ENCODE assay signal across 1 cellular context in the genomic region with DNA sequence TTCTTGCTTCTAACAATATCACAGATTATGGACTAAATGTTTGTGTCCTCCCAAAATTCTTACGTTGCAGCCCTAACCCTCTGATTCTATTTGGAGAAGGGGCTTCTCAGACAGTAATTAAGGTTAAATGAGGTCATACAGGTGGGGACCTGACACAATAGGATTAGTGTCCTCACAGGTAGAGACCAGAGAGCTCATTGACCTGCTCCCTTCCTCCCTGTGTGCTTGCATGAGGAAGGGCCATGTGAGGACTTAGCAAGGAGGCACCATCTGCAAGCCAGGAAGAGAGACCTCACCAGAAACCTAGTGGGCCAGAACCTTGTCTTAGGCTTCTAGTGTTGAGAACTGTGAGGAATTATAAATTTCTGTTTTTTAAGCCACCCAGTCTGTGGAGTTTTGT.
TF ChIP-seq lines count a peak whose summit lies in the region.

No MANE protein-coding gene starts in this region.

TF ChIP-seq in K562, 482 proteins besides CTCF, POLR2A, EP300 and RAD21 (continued from another document):
- peak; percentile 28 for TF ChIP-seq PRDM10 (IDR thresholded peaks at IDR 0.05; ENCODE audit: partially characterized antibody)
- peak; percentile 38; the same call in 1 of the 2 replicates for TF ChIP-seq SOX6 (IDR thresholded peaks at IDR 0.05)
- TF ChIP-seq, protein P1, sequence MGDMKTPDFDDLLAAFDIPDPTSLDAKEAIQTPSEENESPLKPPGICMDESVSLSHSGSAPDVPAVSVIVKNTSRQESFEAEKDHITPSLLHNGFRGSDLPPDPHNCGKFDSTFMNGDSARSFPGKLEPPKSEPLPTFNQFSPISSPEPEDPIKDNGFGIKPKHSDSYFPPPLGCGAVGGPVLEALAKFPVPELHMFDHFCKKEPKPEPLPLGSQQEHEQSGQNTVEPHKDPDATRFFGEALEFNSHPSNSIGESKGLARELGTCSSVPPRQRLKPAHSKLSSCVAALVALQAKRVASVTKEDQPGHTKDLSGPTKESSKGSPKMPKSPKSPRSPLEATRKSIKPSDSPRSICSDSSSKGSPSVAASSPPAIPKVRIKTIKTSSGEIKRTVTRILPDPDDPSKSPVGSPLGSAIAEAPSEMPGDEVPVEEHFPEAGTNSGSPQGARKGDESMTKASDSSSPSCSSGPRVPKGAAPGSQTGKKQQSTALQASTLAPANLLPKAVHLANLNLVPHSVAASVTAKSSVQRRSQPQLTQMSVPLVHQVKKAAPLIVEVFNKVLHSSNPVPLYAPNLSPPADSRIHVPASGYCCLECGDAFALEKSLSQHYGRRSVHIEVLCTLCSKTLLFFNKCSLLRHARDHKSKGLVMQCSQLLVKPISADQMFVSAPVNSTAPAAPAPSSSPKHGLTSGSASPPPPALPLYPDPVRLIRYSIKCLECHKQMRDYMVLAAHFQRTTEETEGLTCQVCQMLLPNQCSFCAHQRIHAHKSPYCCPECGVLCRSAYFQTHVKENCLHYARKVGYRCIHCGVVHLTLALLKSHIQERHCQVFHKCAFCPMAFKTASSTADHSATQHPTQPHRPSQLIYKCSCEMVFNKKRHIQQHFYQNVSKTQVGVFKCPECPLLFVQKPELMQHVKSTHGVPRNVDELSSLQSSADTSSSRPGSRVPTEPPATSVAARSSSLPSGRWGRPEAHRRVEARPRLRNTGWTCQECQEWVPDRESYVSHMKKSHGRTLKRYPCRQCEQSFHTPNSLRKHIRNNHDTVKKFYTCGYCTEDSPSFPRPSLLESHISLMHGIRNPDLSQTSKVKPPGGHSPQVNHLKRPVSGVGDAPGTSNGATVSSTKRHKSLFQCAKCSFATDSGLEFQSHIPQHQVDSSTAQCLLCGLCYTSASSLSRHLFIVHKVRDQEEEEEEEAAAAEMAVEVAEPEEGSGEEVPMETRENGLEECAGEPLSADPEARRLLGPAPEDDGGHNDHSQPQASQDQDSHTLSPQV (IDR thresholded peaks at IDR 0.05), result peak; percentile 28; the same call in 1 of the 2 replicates
- TF ChIP-seq, protein P2, sequence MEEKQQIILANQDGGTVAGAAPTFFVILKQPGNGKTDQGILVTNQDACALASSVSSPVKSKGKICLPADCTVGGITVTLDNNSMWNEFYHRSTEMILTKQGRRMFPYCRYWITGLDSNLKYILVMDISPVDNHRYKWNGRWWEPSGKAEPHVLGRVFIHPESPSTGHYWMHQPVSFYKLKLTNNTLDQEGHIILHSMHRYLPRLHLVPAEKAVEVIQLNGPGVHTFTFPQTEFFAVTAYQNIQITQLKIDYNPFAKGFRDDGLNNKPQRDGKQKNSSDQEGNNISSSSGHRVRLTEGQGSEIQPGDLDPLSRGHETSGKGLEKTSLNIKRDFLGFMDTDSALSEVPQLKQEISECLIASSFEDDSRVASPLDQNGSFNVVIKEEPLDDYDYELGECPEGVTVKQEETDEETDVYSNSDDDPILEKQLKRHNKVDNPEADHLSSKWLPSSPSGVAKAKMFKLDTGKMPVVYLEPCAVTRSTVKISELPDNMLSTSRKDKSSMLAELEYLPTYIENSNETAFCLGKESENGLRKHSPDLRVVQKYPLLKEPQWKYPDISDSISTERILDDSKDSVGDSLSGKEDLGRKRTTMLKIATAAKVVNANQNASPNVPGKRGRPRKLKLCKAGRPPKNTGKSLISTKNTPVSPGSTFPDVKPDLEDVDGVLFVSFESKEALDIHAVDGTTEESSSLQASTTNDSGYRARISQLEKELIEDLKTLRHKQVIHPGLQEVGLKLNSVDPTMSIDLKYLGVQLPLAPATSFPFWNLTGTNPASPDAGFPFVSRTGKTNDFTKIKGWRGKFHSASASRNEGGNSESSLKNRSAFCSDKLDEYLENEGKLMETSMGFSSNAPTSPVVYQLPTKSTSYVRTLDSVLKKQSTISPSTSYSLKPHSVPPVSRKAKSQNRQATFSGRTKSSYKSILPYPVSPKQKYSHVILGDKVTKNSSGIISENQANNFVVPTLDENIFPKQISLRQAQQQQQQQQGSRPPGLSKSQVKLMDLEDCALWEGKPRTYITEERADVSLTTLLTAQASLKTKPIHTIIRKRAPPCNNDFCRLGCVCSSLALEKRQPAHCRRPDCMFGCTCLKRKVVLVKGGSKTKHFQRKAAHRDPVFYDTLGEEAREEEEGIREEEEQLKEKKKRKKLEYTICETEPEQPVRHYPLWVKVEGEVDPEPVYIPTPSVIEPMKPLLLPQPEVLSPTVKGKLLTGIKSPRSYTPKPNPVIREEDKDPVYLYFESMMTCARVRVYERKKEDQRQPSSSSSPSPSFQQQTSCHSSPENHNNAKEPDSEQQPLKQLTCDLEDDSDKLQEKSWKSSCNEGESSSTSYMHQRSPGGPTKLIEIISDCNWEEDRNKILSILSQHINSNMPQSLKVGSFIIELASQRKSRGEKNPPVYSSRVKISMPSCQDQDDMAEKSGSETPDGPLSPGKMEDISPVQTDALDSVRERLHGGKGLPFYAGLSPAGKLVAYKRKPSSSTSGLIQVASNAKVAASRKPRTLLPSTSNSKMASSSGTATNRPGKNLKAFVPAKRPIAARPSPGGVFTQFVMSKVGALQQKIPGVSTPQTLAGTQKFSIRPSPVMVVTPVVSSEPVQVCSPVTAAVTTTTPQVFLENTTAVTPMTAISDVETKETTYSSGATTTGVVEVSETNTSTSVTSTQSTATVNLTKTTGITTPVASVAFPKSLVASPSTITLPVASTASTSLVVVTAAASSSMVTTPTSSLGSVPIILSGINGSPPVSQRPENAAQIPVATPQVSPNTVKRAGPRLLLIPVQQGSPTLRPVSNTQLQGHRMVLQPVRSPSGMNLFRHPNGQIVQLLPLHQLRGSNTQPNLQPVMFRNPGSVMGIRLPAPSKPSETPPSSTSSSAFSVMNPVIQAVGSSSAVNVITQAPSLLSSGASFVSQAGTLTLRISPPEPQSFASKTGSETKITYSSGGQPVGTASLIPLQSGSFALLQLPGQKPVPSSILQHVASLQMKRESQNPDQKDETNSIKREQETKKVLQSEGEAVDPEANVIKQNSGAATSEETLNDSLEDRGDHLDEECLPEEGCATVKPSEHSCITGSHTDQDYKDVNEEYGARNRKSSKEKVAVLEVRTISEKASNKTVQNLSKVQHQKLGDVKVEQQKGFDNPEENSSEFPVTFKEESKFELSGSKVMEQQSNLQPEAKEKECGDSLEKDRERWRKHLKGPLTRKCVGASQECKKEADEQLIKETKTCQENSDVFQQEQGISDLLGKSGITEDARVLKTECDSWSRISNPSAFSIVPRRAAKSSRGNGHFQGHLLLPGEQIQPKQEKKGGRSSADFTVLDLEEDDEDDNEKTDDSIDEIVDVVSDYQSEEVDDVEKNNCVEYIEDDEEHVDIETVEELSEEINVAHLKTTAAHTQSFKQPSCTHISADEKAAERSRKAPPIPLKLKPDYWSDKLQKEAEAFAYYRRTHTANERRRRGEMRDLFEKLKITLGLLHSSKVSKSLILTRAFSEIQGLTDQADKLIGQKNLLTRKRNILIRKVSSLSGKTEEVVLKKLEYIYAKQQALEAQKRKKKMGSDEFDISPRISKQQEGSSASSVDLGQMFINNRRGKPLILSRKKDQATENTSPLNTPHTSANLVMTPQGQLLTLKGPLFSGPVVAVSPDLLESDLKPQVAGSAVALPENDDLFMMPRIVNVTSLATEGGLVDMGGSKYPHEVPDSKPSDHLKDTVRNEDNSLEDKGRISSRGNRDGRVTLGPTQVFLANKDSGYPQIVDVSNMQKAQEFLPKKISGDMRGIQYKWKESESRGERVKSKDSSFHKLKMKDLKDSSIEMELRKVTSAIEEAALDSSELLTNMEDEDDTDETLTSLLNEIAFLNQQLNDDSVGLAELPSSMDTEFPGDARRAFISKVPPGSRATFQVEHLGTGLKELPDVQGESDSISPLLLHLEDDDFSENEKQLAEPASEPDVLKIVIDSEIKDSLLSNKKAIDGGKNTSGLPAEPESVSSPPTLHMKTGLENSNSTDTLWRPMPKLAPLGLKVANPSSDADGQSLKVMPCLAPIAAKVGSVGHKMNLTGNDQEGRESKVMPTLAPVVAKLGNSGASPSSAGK (IDR thresholded peaks at IDR 0.05), result 0 out of 2 replicates have a peak, but pooled peaks have one; percentile 10
- no peak for TF ChIP-seq ZSCAN32 (CRISPR knock-in tag; IDR thresholded peaks at IDR 0.05)
- no peak for TF ChIP-seq ZFP30 (CRISPR knock-in tag; IDR thresholded peaks at IDR 0.05; ENCODE audit: borderline replicate concordance)
- no peak for TF ChIP-seq KLF16 (IDR thresholded peaks at IDR 0.05)
- no peak for TF ChIP-seq ZC3H4 (CRISPR knock-in tag; IDR thresholded peaks at IDR 0.05; ENCODE audit: borderline replicate concordance)
- no peak for TF ChIP-seq HMG20B (CRISPR knock-in tag; IDR thresholded peaks at IDR 0.05)
- no peak for TF ChIP-seq HNRNPLL (IDR thresholded peaks at IDR 0.05; ENCODE audit: low read depth, low read length, poor library complexity, severe bottlenecking)
- no peak for TF ChIP-seq ZNF23 (CRISPR knock-in tag; IDR thresholded peaks at IDR 0.05)
- 0 out of 2 replicates have a peak, but pooled peaks have one; percentile 45 for TF ChIP-seq ZNF644 (tag; IDR thresholded peaks at IDR 0.05; ENCODE audit: low read depth)
- TF ChIP-seq FOXP4 (CRISPR knock-in tag; IDR thresholded peaks at IDR 0.05; ENCODE audit: borderline replicate concordance), result 0 out of 2 replicates have a peak, but pooled peaks have one; percentile 25
- TF ChIP-seq L3MBTL2 (IDR thresholded peaks at IDR 0.05), result 0 out of 2 replicates have a peak, but pooled peaks have one; percentile 33
